In the genomic region with DNA sequence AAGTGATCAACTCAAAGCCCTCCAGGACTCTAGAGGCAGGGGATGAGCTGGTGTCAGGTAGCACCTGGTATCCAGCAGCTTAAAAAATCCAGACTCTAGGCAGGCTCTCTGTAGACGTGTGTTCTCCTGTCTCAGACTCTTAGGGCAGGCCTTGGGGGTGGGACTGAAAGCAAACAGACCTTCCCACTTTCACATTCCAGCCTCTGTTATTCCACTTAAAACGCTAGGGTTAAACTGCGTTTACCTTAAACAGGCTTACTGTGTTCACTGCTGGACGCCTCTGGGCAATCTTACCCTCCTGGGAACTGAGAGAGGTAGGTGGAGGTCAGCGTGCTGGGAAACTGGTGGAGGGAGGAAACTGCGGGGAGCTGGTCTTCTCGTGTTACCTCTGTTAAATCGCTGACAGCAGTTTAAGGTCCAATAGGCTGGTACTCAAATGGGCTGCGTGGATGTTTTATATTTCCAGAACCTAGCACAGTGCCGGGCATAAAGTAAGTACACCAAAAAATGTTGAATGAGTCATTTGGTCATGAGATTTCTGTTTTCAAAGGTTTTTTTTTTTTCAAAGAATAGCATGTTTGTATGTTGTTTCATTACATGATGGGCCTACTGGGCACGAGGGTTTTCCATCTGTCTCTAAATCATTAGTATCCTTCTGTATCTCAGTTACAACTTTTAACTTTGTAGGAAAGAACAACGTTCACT, we compare ENCODE assay signal across 8 cellular contexts. TPM values are rescaled to one million over a fixed set of nuclear protein-coding genes. Genes with fewer than 3 reads are reported as not detected.
DNase-seq lines count a peak whose midpoint lies in the region; ATAC-seq and TF ChIP-seq lines count a peak whose summit lies in the region.

A gene (plus strand): TSS at position 248 of the 705 bp plus-strand sequence. CDS start 7,561 bp downstream, outside the sequence.

- peak within 1 kb of the TSS; percentile 32; the same call in 1 of the 2 replicates for H2BK120ac ChIP-seq in IMR-90 (ENCODE audit: low read depth, low read length)

- no peaks in the 10 kb centered on the region for H3K9me1 ChIP-seq in IMR-90 (ENCODE audit: insufficient read depth, low read length)

- no peaks in the 10 kb centered on the region for H3K79me2 ChIP-seq in mammary epithelial cell (ENCODE audit: insufficient read depth, low read length)

- H2AFZ ChIP-seq in IMR-90 (replicated peaks; ENCODE audit: low read length, poor library complexity) (peak within 1 kb of the TSS; percentile 86), mammary epithelial cell (ENCODE audit: low read depth, low read length) (peak within 1 kb of the TSS; percentile 24)

- no peaks in the 10 kb centered on the region for H3K4me1 ChIP-seq in IMR-90 (ENCODE audit: control insufficient read depth, insufficient read depth, low read length)
- H3K4me1 ChIP-seq in mammary epithelial cell (ENCODE audit: insufficient read depth, low read length) = no peaks in the 10 kb centered on the region

- no peak for TF ChIP-seq POLR2A in IMR-90 (IDR thresholded peaks at IDR 0.05; ENCODE audit: low read depth, low read length)

- H3K4me2 ChIP-seq in IMR-90 (ENCODE audit: low read depth, low read length) (peak within 1 kb of the TSS; percentile 57; the same call in 1 of the 2 replicates), mammary epithelial cell (ENCODE audit: insufficient read depth, low read depth, low read length) (no peak within 1 kb of the TSS)

- CTCF ChIA-PET in IMR-90 (lab: Yijun Ruan, JAX) (interaction anchor here (0.6 kb wide), 1 partner anchor 164 kb away, joined by 3 read pairs; no protein-coding TSS in a partner anchor), mammary epithelial cell (lab: Charles Lee; ENCODE audit: low non-redundant PET) (no interaction called here)

- peak within 1 kb of the TSS; percentile 30; the same call in 1 of the 2 replicates for H3K27ac ChIP-seq in IMR-90 (ENCODE audit: insufficient read depth, low read length)
- no peak within 1 kb of the TSS for H3K27ac ChIP-seq in mammary epithelial cell (ENCODE audit: insufficient read depth, low read depth, low read length)

- intact Hi-C loops in IMR-90 (cut with micrococcal nuclease) = no loop called here
- intact Hi-C loops in mammary epithelial cell (cut with micrococcal nuclease) = no loop called here

- ATAC-seq in IMR-90 (ENCODE audit: low read depth) (peak; percentile 81), GM19328 (IDR thresholded peaks at IDR 0.05; ENCODE audit: unreplicated experiment) (no peak)

- peak within 1 kb of the TSS; percentile 27; the same call in 1 of the 3 replicates for H2BK15ac ChIP-seq in IMR-90 (ENCODE audit: low read depth, low read length)

- TF ChIP-seq CTCF in IMR-90 (conservative IDR thresholded peaks at IDR 0.05; ENCODE audit: low read depth, low read length) (no peak), mammary epithelial cell (conservative IDR thresholded peaks at IDR 0.05 in 1 of 2, IDR thresholded peaks at IDR 0.05 in 1 of 2; ENCODE audit: extremely low read depth in 1 of 2, insufficient read depth in 1 of 2, low read depth in 1 of 2, low read length in 2 of 2) (no peak)

- H3K56ac ChIP-seq in IMR-90 (ENCODE audit: extremely low read depth, insufficient read depth, low read length) = no peak within 1 kb of the TSS

- BruUV-seq in IMR-90 (replicated peaks; lab: Mats Ljungman, UMichigan) (no TSS peak), mammary epithelial cell (replicated peaks; lab: Mats Ljungman, UMichigan) (no TSS peak)

- H3K9ac ChIP-seq in IMR-90 (ENCODE audit: low read depth, low read length) (no peak within 1 kb of the TSS), mammary epithelial cell (ENCODE audit: insufficient read depth, low read length) (no peak within 1 kb of the TSS)

- H4K20me1 ChIP-seq in IMR-90 (ENCODE audit: insufficient read depth, low read length) = no peaks in the 10 kb centered on the region
- no peaks in the 10 kb centered on the region for H4K20me1 ChIP-seq in mammary epithelial cell (ENCODE audit: insufficient read depth, low read length)

- H2AK5ac ChIP-seq in IMR-90 (ENCODE audit: low read depth, low read length) = no peak within 1 kb of the TSS

- peak within 1 kb of the TSS; percentile 70 for H2AK9ac ChIP-seq in IMR-90 (replicated peaks; ENCODE audit: low read depth, low read length, poor library complexity)

- H3K4ac ChIP-seq in IMR-90 (ENCODE audit: low read depth, low read length) = peak within 1 kb of the TSS; percentile 65; the same call in 1 of the 2 replicates

- H4K8ac ChIP-seq in IMR-90 (ENCODE audit: low read depth in 2 of 2, low read length in 2 of 2) = peak within 1 kb of the TSS; percentile 73 to 77; a peak in 3 of 4 replicates

- peak within 1 kb of the TSS; percentile 45; the same call in 1 of the 2 replicates for H2BK20ac ChIP-seq in IMR-90 (ENCODE audit: low read depth, low read length)

- H2BK5ac ChIP-seq in IMR-90 (ENCODE audit: low read depth, low read length, poor library complexity, severe bottlenecking) = no peak within 1 kb of the TSS

- 18% methylated on average over 2 of the region's 12 CpGs; no CpG with 5 or more reads in 1 of the 2 experiments for WGBS in IMR-90 (ENCODE audit: extremely low coverage in 2 of 2, insufficient read length in 1 of 2), 2 experiments
- 83% methylated on average over 11 of the region's 12 CpGs for WGBS in mammary epithelial cell (ENCODE audit: low coverage, missing lambda C conversion rate)

- no peak within 1 kb of the TSS for H3K18ac ChIP-seq in IMR-90 (ENCODE audit: low read depth, low read length)

- H4K5ac ChIP-seq in IMR-90 (ENCODE audit: low read depth, low read length) = peak within 1 kb of the TSS; percentile 5; the same call in 1 of the 2 replicates

- dilution Hi-C loops in IMR-90 (cut with HindIII; ENCODE audit: low sequenced_read_pairs, unreplicated experiment) = no loop called here
- dilution Hi-C loops in mammary epithelial cell (cut with HindIII; ENCODE audit: low sequenced_read_pairs) = loop anchor here (25.0 kb wide), 1 partner anchor 291 kb away; no protein-coding TSS in a partner anchor

- H3K27me3 ChIP-seq in IMR-90 (ENCODE audit: control insufficient read depth, insufficient read depth, low read length) (no peaks in the 10 kb centered on the region), mammary epithelial cell (ENCODE audit: insufficient read depth, low read length) (no peaks in the 10 kb centered on the region)

- H3K79me1 ChIP-seq in IMR-90 (ENCODE audit: low read depth in 1 of 2, low read length in 2 of 2) = no peaks in the 10 kb centered on the region

- in situ Hi-C loops in IMR-90 (cut with MboI; ENCODE audit: low sequenced_read_pairs) = no loop called here
- in situ Hi-C loops in mammary epithelial cell (cut with MboI; ENCODE audit: low sequenced_read_pairs in 2 of 2) = no loop called here

- POLR2A ChIA-PET in IMR-90 (lab: Charles Lee; ENCODE audit: unreplicated experiment) = interaction anchor here (0.5 kb wide), 1 partner anchor 34 kb away, joined by 9 read pairs; no protein-coding TSS in a partner anchor

- peak; percentile 16 to 54 for DNase-seq in NCI-H2081 (lab: John Stamatoyannopoulos, UW)
- DNase-seq in NCI-H2081 treated with DMSO at 0.1 percent for 48 hours (lab: John Stamatoyannopoulos, UW) = no peak
- DNase-seq in IMR-90 = peak; percentile 23
- no peak for DNase-seq in mammary epithelial cell
- peak; percentile 97 for DNase-seq in left kidney (ENCODE audit: low read depth, low spot score)
- no peak for DNase-seq in NCI-H1694 treated with DMSO at 0.1 percent for 48 hours (lab: John Stamatoyannopoulos, UW)
- DNase-seq in activated T-cell treated with anti-CD3 and anti-CD28 coated beads for 4 hours = no peak

- H3K36me3 ChIP-seq in IMR-90 (ENCODE audit: control insufficient read depth, insufficient read depth, low read length) (no peaks in the 10 kb centered on the region), mammary epithelial cell (ENCODE audit: insufficient read depth, low read length) (no peaks in the 10 kb centered on the region)

- H3K23ac ChIP-seq in IMR-90 (ENCODE audit: low read depth, low read length) = no peak within 1 kb of the TSS

- no peak within 1 kb of the TSS; the same call in 1 of the 2 replicates for H4K91ac ChIP-seq in IMR-90 (ENCODE audit: insufficient read depth, low read depth, low read length)

- no peak for TF ChIP-seq RAD21 in IMR-90 (IDR thresholded peaks at IDR 0.05; ENCODE audit: low read length)

- peak within 1 kb of the TSS; percentile 22; the same call in 1 of the 2 replicates for H3K14ac ChIP-seq in IMR-90 (replicated peaks; ENCODE audit: low read depth, low read length)

- no peaks in the 10 kb centered on the region for H3K9me3 ChIP-seq in IMR-90 (ENCODE audit: control insufficient read depth, insufficient read depth, low read length)
- no peaks in the 10 kb centered on the region for H3K9me3 ChIP-seq in mammary epithelial cell (replicated peaks; ENCODE audit: insufficient read depth, low read length)

- H3K4me3 ChIP-seq in IMR-90 (ENCODE audit: insufficient read depth, low read depth, low read length) (no peak within 1 kb of the TSS), mammary epithelial cell (replicated peaks in 1 of 3; ENCODE audit: insufficient read depth in 1 of 3, low read depth in 2 of 3, low read length in 3 of 3) (no peak within 1 kb of the TSS)

TF ChIP-seq in IMR-90, 13 proteins besides CTCF, POLR2A, EP300 and RAD21 (continues in another document):
- TF ChIP-seq RCOR1 (IDR thresholded peaks at IDR 0.05; ENCODE audit: insufficient replicate concordance, low read length) (no peak), MAZ (IDR thresholded peaks at IDR 0.05; ENCODE audit: borderline replicate concordance, low read depth, low read length) (no peak), MXI1 (IDR thresholded peaks at IDR 0.05; ENCODE audit: borderline replicate concordance, low read depth, low read length) (no peak), RFX5 (IDR thresholded peaks at IDR 0.05; ENCODE audit: low read depth, low read length) (no peak), NFE2L2 (IDR thresholded peaks at IDR 0.05; ENCODE audit: low read depth, low read length) (no peak), CHD1 (IDR thresholded peaks at IDR 0.05; ENCODE audit: low read depth, low read length) (no peak), FOS (IDR thresholded peaks at IDR 0.05; ENCODE audit: low read depth, low read length) (no peak)
- TF ChIP-seq, protein P1, sequence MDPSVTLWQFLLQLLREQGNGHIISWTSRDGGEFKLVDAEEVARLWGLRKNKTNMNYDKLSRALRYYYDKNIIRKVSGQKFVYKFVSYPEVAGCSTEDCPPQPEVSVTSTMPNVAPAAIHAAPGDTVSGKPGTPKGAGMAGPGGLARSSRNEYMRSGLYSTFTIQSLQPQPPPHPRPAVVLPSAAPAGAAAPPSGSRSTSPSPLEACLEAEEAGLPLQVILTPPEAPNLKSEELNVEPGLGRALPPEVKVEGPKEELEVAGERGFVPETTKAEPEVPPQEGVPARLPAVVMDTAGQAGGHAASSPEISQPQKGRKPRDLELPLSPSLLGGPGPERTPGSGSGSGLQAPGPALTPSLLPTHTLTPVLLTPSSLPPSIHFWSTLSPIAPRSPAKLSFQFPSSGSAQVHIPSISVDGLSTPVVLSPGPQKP (IDR thresholded peaks at IDR 0.05; ENCODE audit: borderline replicate concordance, low read depth, low read length) = no peak

RNA-seq across cellular contexts. Expression of the gene that starts here (rescaled TPM):
- total RNA-seq in IMR-90 (2012; rRNA removed) (0.83 and 0.90 TPM in 2 replicates), mammary epithelial cell (under 1 TPM in 1 of 2 donors, not detected in 1; 0.33 TPM)
- polyA plus RNA-seq in IMR-90 (2012; rRNA removed) (0.24 and 0.34 TPM in 2 replicates), mammary epithelial cell (0.02 TPM)
- 0.11 and 0.17 TPM in 2 replicates for polyA plus RNA-seq in IMR-90 (2012; cell fraction: cytosol; rRNA removed)
- 0.11 and 0.47 TPM in 2 replicates for polyA plus RNA-seq in IMR-90 (2012; cell fraction: nucleus; rRNA removed; ENCODE audit: low replicate concordance)
- not detected for polyA minus RNA-seq in mammary epithelial cell

Comparison
In these comparisons a context has a peak if more than half of its experiments do, and no peak if none do; other contexts are left out.
1. DNase-seq: peak in NCI-H2081 (2 of 2) and left kidney (single experiment); none in NCI-H2081 treated with DMSO at 0.1 percent for 48 hours (single experiment), mammary epithelial cell (single experiment), NCI-H1694 treated with DMSO at 0.1 percent for 48 hours (single experiment) and activated T-cell treated with anti-CD3 and anti-CD28 coated beads for 4 hours (single experiment).
2. Peak in DNase-seq, ATAC-seq, H3K27ac ChIP-seq and H3K4me2 ChIP-seq in IMR-90; RNA of the gene not detected or under 1 TPM.